12 cellular contexts compared by ENCODE assay signal in genomic region chr16:8950580-8951077, GRCh38. TPM values are rescaled to one million over a fixed set of nuclear protein-coding genes. Genes with fewer than 3 reads are reported as not detected.
DNase-seq lines count a peak whose midpoint lies in the region; ATAC-seq and TF ChIP-seq lines count a peak whose summit lies in the region.
"Had no signal": no experiment of that assay in that cellular context is flagged by ENCODE, and none has a peak within 500 bp of the region (broad histone marks: within the 10 kb centered on the region; RNA-seq: fewer than 3 reads in every experiment).

No MANE protein-coding gene starts in this region.

- 47 to 58% (median 51%) methylated on average over 7 to 11 of the region's 11 CpGs for WGBS in heart left ventricle, 4 donors

- H3K4me1 ChIP-seq in GM23338 (ENCODE audit: insufficient read depth) (peaks cover 56% of the 10 kb centered on the region), adipocyte (ENCODE audit: control insufficient read depth, insufficient read depth, low read length) (peaks cover 28% of the 10 kb centered on the region), heart left ventricle (peaks cover 0 to 86% (median 63%) of the 10 kb centered on the region in 12 donors)

- H3K36me3 ChIP-seq in GM23338 (ENCODE audit: insufficient read depth) = no peaks in the 10 kb centered on the region
- no peaks in the 10 kb centered on the region for H3K36me3 ChIP-seq in adipocyte (ENCODE audit: control insufficient read depth, insufficient read depth, low read length, severe bottlenecking)
- H3K36me3 ChIP-seq in heart left ventricle = no peaks in the 10 kb centered on the region

- no peak overlapping the region for H3K4me3 ChIP-seq in GM23338
- peak overlapping the region; percentile 25 for H3K4me3 ChIP-seq in adipocyte (ENCODE audit: low read length)
- H3K4me3 ChIP-seq in heart left ventricle = no peak overlapping the region

- H3F3A ChIP-seq in GM23338 (replicated peaks; ENCODE audit: low read depth) = peaks cover 3% of the 10 kb centered on the region; the same call in 1 of the 2 replicates

- H4K20me1 ChIP-seq in GM23338 (replicated peaks; ENCODE audit: insufficient read depth) = peaks cover 86% of the 10 kb centered on the region

- H3K27me3 Mint-ChIP-seq in GM23338 (ENCODE audit: insufficient read depth, low read depth, poor library complexity) = peaks cover 29% of the 10 kb centered on the region
- no peaks in the 10 kb centered on the region for H3K27me3 Mint-ChIP-seq in progenitor cell of endocrine pancreas

- H3K9me3 ChIP-seq in adipocyte (ENCODE audit: control insufficient read depth, low read length) (no peaks in the 10 kb centered on the region), heart left ventricle (no peaks in the 10 kb centered on the region)

- no peak for DNase-seq in GM23338 (ENCODE audit: low spot score)
- peak; percentile 66 for DNase-seq in adipocyte (ENCODE audit: low read depth)
- DNase-seq in heart left ventricle = no peak
- DNase-seq in progenitor cell of endocrine pancreas (ENCODE audit: low spot score, unreplicated experiment) = no peak
- no peak for DNase-seq in left colon
- DNase-seq in NCI-H1436 (lab: John Stamatoyannopoulos, UW) = no peak
- no peak for DNase-seq in KBM-7
- DNase-seq: activated CD4-positive, CD25-positive, alpha-beta regulatory T cell; activated gamma-delta T cell treated with Interleukin-2 at 50 U/mL for 16 hours; NCI-H345 had no signal

- no peak overlapping the region for H3K9ac ChIP-seq in adipocyte (ENCODE audit: low read length)

- in situ Hi-C loops in KBM-7 (cut with MboI; ENCODE audit: low pct_unique_long_range_greater_than_20kb, low sequenced_read_pairs) = no loop called here

- H3K27ac ChIP-seq in GM23338 (ENCODE audit: low read depth) (0 out of 2 replicates have a peak overlapping the region, but pooled peaks have one; percentile 0), heart left ventricle (no peak overlapping the region)
- H3K27ac ChIP-seq: RWPE1 had no signal

- H3K4me1 Mint-ChIP-seq in GM23338 (peaks cover 75% of the 10 kb centered on the region), progenitor cell of endocrine pancreas (ENCODE audit: low read depth) (peaks cover 52% of the 10 kb centered on the region)

- no peak overlapping the region for H2AFZ ChIP-seq in GM23338

- H3K27me3 ChIP-seq in GM23338 (ENCODE audit: insufficient read depth) (no peaks in the 10 kb centered on the region), adipocyte (replicated peaks; ENCODE audit: control insufficient read depth, insufficient read depth, low read length) (no peaks in the 10 kb centered on the region), heart left ventricle (no peaks in the 10 kb centered on the region)

- intact Hi-C loops in heart left ventricle (cut with DNase I) = no loop called here
- intact Hi-C loops in left colon (cut with DNase I, micrococcal nuclease) = no loop called here

- no peak for TF ChIP-seq POLR2A in heart left ventricle (IDR thresholded peaks at IDR 0.05)

- peak overlapping the region; percentile 60; the same call in 1 of the 2 replicates for H3K4me2 ChIP-seq in GM23338

- H3K27ac Mint-ChIP-seq in GM23338 (no peak overlapping the region), progenitor cell of endocrine pancreas (peak overlapping the region; percentile 76)

- no peak overlapping the region; the same call in 2 of the 3 replicates for H3K4me3 Mint-ChIP-seq in GM23338
- H3K4me3 Mint-ChIP-seq in progenitor cell of endocrine pancreas (ENCODE audit: low read depth) = no peak overlapping the region

- ATAC-seq in GM23338 (no peak), heart left ventricle (peak in 3 of 4 donors; percentile 19 to 59 (median 59)), left colon (no peak), HG03095 (IDR thresholded peaks at IDR 0.05; ENCODE audit: unreplicated experiment) (no peak)

- TF ChIP-seq CTCF in GM23338 (conservative IDR thresholded peaks at IDR 0.05; ENCODE audit: low read depth in 2 of 2) (no peak), heart left ventricle (IDR thresholded peaks at IDR 0.05) (no peak), progenitor cell of endocrine pancreas (IDR thresholded peaks at IDR 0.05; ENCODE audit: unreplicated experiment) (no peak)

- H3K79me2 ChIP-seq in GM23338 (replicated peaks; ENCODE audit: insufficient read depth) = peaks cover 92% of the 10 kb centered on the region

- H3K9me3 Mint-ChIP-seq in GM23338 (no peaks in the 10 kb centered on the region), progenitor cell of endocrine pancreas (ENCODE audit: low read depth) (no peaks in the 10 kb centered on the region)

- no peaks in the 10 kb centered on the region; the same call in 2 of the 3 replicates for H3K36me3 Mint-ChIP-seq in GM23338 (ENCODE audit: low read depth)
- no peaks in the 10 kb centered on the region for H3K36me3 Mint-ChIP-seq in progenitor cell of endocrine pancreas (ENCODE audit: insufficient read depth)

- no peaks in the 10 kb centered on the region for H3K9me2 ChIP-seq in GM23338 (ENCODE audit: insufficient read depth)

TF ChIP-seq in GM23338, 12 proteins besides CTCF, POLR2A, EP300 and RAD21 (continues in another document):
- TF ChIP-seq JUNB (IDR thresholded peaks at IDR 0.05; ENCODE audit: unreplicated experiment) (no peak), POLR2AphosphoS5 (IDR thresholded peaks at IDR 0.05; ENCODE audit: low read depth) (no peak), ZNF462 (CRISPR knock-in tag; IDR thresholded peaks at IDR 0.05) (no peak)
- TF ChIP-seq, protein P1, sequence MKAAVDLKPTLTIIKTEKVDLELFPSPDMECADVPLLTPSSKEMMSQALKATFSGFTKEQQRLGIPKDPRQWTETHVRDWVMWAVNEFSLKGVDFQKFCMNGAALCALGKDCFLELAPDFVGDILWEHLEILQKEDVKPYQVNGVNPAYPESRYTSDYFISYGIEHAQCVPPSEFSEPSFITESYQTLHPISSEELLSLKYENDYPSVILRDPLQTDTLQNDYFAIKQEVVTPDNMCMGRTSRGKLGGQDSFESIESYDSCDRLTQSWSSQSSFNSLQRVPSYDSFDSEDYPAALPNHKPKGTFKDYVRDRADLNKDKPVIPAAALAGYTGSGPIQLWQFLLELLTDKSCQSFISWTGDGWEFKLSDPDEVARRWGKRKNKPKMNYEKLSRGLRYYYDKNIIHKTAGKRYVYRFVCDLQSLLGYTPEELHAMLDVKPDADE (IDR thresholded peaks at IDR 0.05) = no peak

RNA-seq across cellular contexts. Expression of gene USP7, which starts 13.1 kb away (rescaled TPM):
- 130 and 169 TPM in 2 replicates for total RNA-seq in GM23338 (2014; rRNA removed; shearing (Covaris generic))
- polyA plus RNA-seq in GM23338 (2016; fragmentation: Nextera tagmentation; extraction: Ambion mirVana) (39.9 and 42.3 TPM in 2 replicates), heart left ventricle (10 to 100 TPM; 20.3 to 38.0 TPM)
- total RNA-seq in heart left ventricle (10 to 100 TPM; 49.5 to 86.5 (median 68.1) TPM), progenitor cell of endocrine pancreas (159 and 171 TPM in 2 replicates), left colon (100 to 1,000 TPM; 119 to 123 TPM)

Comparison
In these comparisons a context has a peak if more than half of its experiments do, and no peak if none do; other contexts are left out.
1. ATAC-seq: peak in heart left ventricle (3 of 4); none in GM23338 (single experiment), left colon (single experiment) and HG03095 (single experiment).